18 cellular contexts compared by ENCODE assay signal in the genomic region with DNA sequence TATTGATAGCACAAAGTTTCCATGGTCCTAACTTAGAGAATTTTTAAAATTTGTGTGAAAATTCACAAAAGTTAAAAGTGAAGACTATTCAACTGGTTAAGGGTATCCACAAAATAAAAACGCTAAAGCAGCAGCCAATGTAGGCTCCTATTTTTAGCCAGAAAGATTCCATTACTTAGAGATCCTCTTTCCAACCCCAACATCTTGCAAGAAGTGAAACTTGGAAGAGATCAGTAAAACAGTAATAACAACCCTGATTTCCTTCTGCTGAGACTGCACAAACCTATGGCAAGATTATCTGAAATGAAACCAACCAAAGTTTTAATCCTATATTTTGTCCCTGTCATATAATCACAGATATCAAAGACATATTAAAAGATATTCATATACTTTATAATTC.
"Had no signal": no experiment of that assay in that cellular context is flagged by ENCODE, and none has a peak within 500 bp of the region (broad histone marks: within the 10 kb centered on the region; RNA-seq: fewer than 3 reads in every experiment).

No MANE protein-coding gene starts in this region.

- H3K27ac ChIP-seq: neural progenitor cell, pancreas, spleen, upper lobe of left lung had no signal

- H3K4me3 ChIP-seq: adrenal gland, left lung, neural progenitor cell, pancreas, spleen, upper lobe of left lung had no signal

- DNase-seq: activated CD4-positive, alpha-beta T cell treated with anti-CD3 and anti-CD28 coated beads, Interleukin-2, amount 10 ng/mL, durations not matched to agents 7 days and 5 days; activated naive CD4-positive, alpha-beta T cell treated with anti-CD3 and anti-CD28 coated beads for 36 hours; activated T-cell treated with anti-CD3 and anti-CD28 coated beads for 4 hours; adrenal gland; cerebellar nuclear complex; dermis blood vessel endothelial cell; endodermal cell; head of caudate nucleus; islet precursor cell; left lung; pancreas; spleen; stimulated activated CD4-positive, alpha-beta T cell treated with anti-CD3 and anti-CD28 coated beads, Interleukin-1b, Interleukin-23, amount 100 ng/mL, for 48 hours; stimulated activated naive B cell treated with anti-CD40 and anti-IgM and Interleukin-4, amounts not matched to agents 10 μg/mL and 1 μg/mL and 100 μg/mL, for 72 hours; upper lobe of left lung had no signal

- ATAC-seq: activated T-helper 17 cell treated with anti-CD3 and anti-CD28 coated beads, Interleukin-2, amount 50 U/mL, for 72 hours; left lung; stimulated activated naive B cell treated with anti-CD40 and anti-IgM and Interleukin-4, amounts not matched to agents 10 μg/mL and 1 μg/mL and 100 μg/mL, for 72 hours; WTC11 had no signal

- H3K27me3 ChIP-seq: adrenal gland, left lung, neural progenitor cell, pancreas, upper lobe of left lung had no signal

- H3K4me1 ChIP-seq: left lung, neural progenitor cell, spleen had no signal

- H3K9me3 ChIP-seq: adrenal gland, left lung, pancreas, spleen, upper lobe of left lung had no signal
